Comparison of ENCODE assay signal across 18 cellular contexts in genomic region chr2:14418110-14418509, GRCh38.
"Had no signal": no experiment of that assay in that cellular context is flagged by ENCODE, and none has a peak within 500 bp of the region (broad histone marks: within the 10 kb centered on the region; RNA-seq: fewer than 3 reads in every experiment).

No MANE protein-coding gene starts in this region.

- H3K27me3 ChIP-seq: ascending aorta, tibial nerve, vagina had no signal

- H3K36me3 ChIP-seq: ascending aorta, tibial nerve, vagina had no signal

- ATAC-seq: esophagus mucosa; natural killer cell treated with Interleukin-12 subunit alpha and Interleukin-12 subunit beta and Interleukin-15 and Interleukin-18, amount 100 ng/mL, for 72 hours; WTC11 had no signal

- H3K9me3 ChIP-seq: ascending aorta, tibial nerve, vagina had no signal

- H3K27ac ChIP-seq: ascending aorta, tibial nerve, vagina had no signal

- H3K4me3 ChIP-seq: ascending aorta, tibial nerve, vagina had no signal

- DNase-seq: activated CD4-positive, alpha-beta memory T cell treated with anti-CD3 and anti-CD28 coated beads, Interleukin-2, amount 10 ng/mL, durations not matched to agents 7 days and 5 days; activated CD4-positive, alpha-beta T cell treated with anti-CD3 and anti-CD28 coated beads for 4 hours; activated naive CD4-positive, alpha-beta T cell treated with anti-CD3 and anti-CD28 coated beads, Interleukin-2, amount 10 ng/mL, durations not matched to agents 7 days and 5 days; activated T-cell treated with anti-CD3 and anti-CD28 coated beads, Interleukin-2, amount 50 U/mL, for 24 hours; hypothalamus; kidney glomerular epithelial cell; mesendoderm; nucleus accumbens; stimulated activated CD4-positive, alpha-beta T cell treated with anti-CD3 and anti-CD28 coated beads, Interleukin-4, amount 100 ng/mL, for 24 hours; stimulated activated naive CD4-positive, alpha-beta T cell; substantia nigra had no signal

- H3K4me1 ChIP-seq: ascending aorta, tibial nerve, vagina had no signal

- FAIRE-seq: colon had no signal
